Comparison of ENCODE assay signal across 9 cellular contexts in genomic region chr17:36933174-36934143, GRCh38. TPM values are rescaled to one million over a fixed set of nuclear protein-coding genes. Genes with fewer than 3 reads are reported as not detected.
DNase-seq lines count a peak whose midpoint lies in the region; ATAC-seq, FAIRE-seq and TF ChIP-seq lines count a peak whose summit lies in the region.
"Had no signal": no experiment of that assay in that cellular context is flagged by ENCODE, and none has a peak within 500 bp of the region (broad histone marks: within the 10 kb centered on the region; RNA-seq: fewer than 3 reads in every experiment).

No MANE protein-coding gene starts in this region.

- H3K27ac Mint-ChIP-seq in GM23338 (no peak overlapping the region), mesothelial cell of epicardium (no peak overlapping the region)

- CTCF ChIA-PET in A549 (lab: Yijun Ruan, JAX): interaction anchor here (0.9 to 3.5 kb wide), 8 partner anchors 9 to 307 kb away, joined by 3 to 13 read pairs (median 6); no protein-coding TSS in a partner anchor

- no peaks in the 10 kb centered on the region for H3K36me3 Mint-ChIP-seq in GM23338 (ENCODE audit: low read depth)
- H3K36me3 Mint-ChIP-seq in mesothelial cell of epicardium: no peaks in the 10 kb centered on the region

- no peaks in the 10 kb centered on the region for H3K9me2 ChIP-seq in GM23338 (ENCODE audit: insufficient read depth)

- H3K4me3 Mint-ChIP-seq in GM23338 (peak overlapping the region; percentile 80), mesothelial cell of epicardium (peak overlapping the region; percentile 17)

- H3K27me3 ChIP-seq in GM23338 (ENCODE audit: insufficient read depth): peaks cover 100% of the 10 kb centered on the region

- no peak for ATAC-seq in A549
- ATAC-seq in GM23338: no peak
- ATAC-seq in HG02840 (IDR thresholded peaks at IDR 0.05; ENCODE audit: low FRiP score, unreplicated experiment): no peak

- TF ChIP-seq RAD21 in A549 (conservative IDR thresholded peaks at IDR 0.05 in 1 of 2, IDR thresholded peaks at IDR 0.05 in 1 of 2): no peak

- TF ChIP-seq CTCF in A549 (IDR thresholded peaks at IDR 0.05) (no peak), GM23338 (conservative IDR thresholded peaks at IDR 0.05; ENCODE audit: low read depth in 2 of 2) (no peak), mesothelial cell of epicardium (IDR thresholded peaks at IDR 0.05; ENCODE audit: unreplicated experiment) (no peak)

- WGBS in A549 (ENCODE audit: missing lambda C conversion rate): 88% methylated on average over 38 of the region's 43 CpGs

- no peak for TF ChIP-seq EP300 in A549 (IDR thresholded peaks at IDR 0.05)

- H2AFZ ChIP-seq in GM23338: no peak overlapping the region

- no peak for TF ChIP-seq POLR2A in A549 (IDR thresholded peaks at IDR 0.05; ENCODE audit: low read length)

- H4K20me1 ChIP-seq in GM23338 (replicated peaks; ENCODE audit: insufficient read depth): peaks cover 5% of the 10 kb centered on the region

- no peak for DNase-seq in A549 (ENCODE audit: low read depth in 1 of 2, low spot score in 1 of 2)
- peak; percentile 52 for DNase-seq in GM23338 (ENCODE audit: low spot score)
- peak; percentile 65 for DNase-seq in cerebellum (ENCODE audit: low spot score)
- no peak for DNase-seq in mesothelial cell of epicardium (ENCODE audit: low spot score in 2 of 2, unreplicated experiment in 2 of 2)
- no peak for DNase-seq in activated CD4-positive, alpha-beta T cell treated with anti-CD3 and anti-CD28 coated beads, Interleukin-2, amount 50 U/mL, for 4 hours
- no peak for DNase-seq in NCI-H446 (lab: John Stamatoyannopoulos, UW)
- no peak for DNase-seq in SIG-M5 treated with dmso at 0.1 percent for 504 hours (lab: John Stamatoyannopoulos, UW; ENCODE audit: unreplicated experiment)
- DNase-seq: MG63 had no signal

- peaks cover 12% of the 10 kb centered on the region for H3K4me1 ChIP-seq in A549
- H3K4me1 ChIP-seq in GM23338 (ENCODE audit: insufficient read depth): peaks cover 76% of the 10 kb centered on the region

- H3K27ac ChIP-seq in A549 (no peak overlapping the region; a peak in 2 of 6 replicates), GM23338 (ENCODE audit: low read depth) (no peak overlapping the region)

- no peak for FAIRE-seq in A549 (lab: Jason Lieb, UNC)

- POLR2A ChIA-PET in A549 (lab: Yijun Ruan, JAX): interaction anchor here (0.7 to 3.2 kb wide), 4 partner anchors 12 to 32 kb away, joined by 3 to 15 read pairs (median 8); partner anchors contain the start of gene AATF

- no peaks in the 10 kb centered on the region for H3K36me3 ChIP-seq in GM23338 (ENCODE audit: insufficient read depth)
- H3K36me3 ChIP-seq: MG63 had no signal

- H3K4me1 Mint-ChIP-seq in GM23338 (peaks cover 75% of the 10 kb centered on the region), mesothelial cell of epicardium (peaks cover 63% of the 10 kb centered on the region)

- H3K9me3 ChIP-seq in A549: no peaks in the 10 kb centered on the region
- H3K9me3 ChIP-seq: MG63 had no signal

- H3F3A ChIP-seq in GM23338 (replicated peaks; ENCODE audit: low read depth): peaks cover 46% of the 10 kb centered on the region

- peaks cover 3% of the 10 kb centered on the region; the same call in 2 of the 3 replicates for H3K9me3 Mint-ChIP-seq in GM23338
- H3K9me3 Mint-ChIP-seq in mesothelial cell of epicardium: no peaks in the 10 kb centered on the region

- H3K79me2 ChIP-seq in GM23338 (replicated peaks; ENCODE audit: insufficient read depth): no peaks in the 10 kb centered on the region

- H3K4me3 ChIP-seq in A549 (no peak overlapping the region; the same call in 2 of the 3 replicates), GM23338 (peak overlapping the region; percentile 84)
- H3K4me3 ChIP-seq: MG63 had no signal

- H3K27me3 Mint-ChIP-seq in GM23338 (ENCODE audit: insufficient read depth, low read depth, poor library complexity): peaks cover 96% of the 10 kb centered on the region
- H3K27me3 Mint-ChIP-seq in mesothelial cell of epicardium (ENCODE audit: low read depth): peaks cover 100% of the 10 kb centered on the region

- H3K4me2 ChIP-seq in A549: peak overlapping the region; percentile 98; the same call in 2 of the 3 replicates
- H3K4me2 ChIP-seq in GM23338: peak overlapping the region; percentile 95

TF ChIP-seq in A549, 52 proteins besides CTCF, POLR2A, EP300 and RAD21:
- TF ChIP-seq MAFK (IDR thresholded peaks at IDR 0.05; ENCODE audit: partially characterized antibody): no peak
- TF ChIP-seq HOXB5 (CRISPR knock-in tag; IDR thresholded peaks at IDR 0.05): no peak
- no peak for TF ChIP-seq RCOR1 (IDR thresholded peaks at IDR 0.05; ENCODE audit: low read depth, low read length)
- no peak for TF ChIP-seq HOXA7 (CRISPR knock-in tag; IDR thresholded peaks at IDR 0.05)
- TF ChIP-seq RNF2 (IDR thresholded peaks at IDR 0.05; ENCODE audit: borderline replicate concordance, low read depth): no peak

TF ChIP-seq in GM23338, 12 proteins besides CTCF, POLR2A, EP300 and RAD21:
- TF ChIP-seq CREB1 (CRISPR knock-in tag; IDR thresholded peaks at IDR 0.05; ENCODE audit: low read depth) (no peak), EZH2 (IDR thresholded peaks at IDR 0.05; ENCODE audit: low read depth, unreplicated experiment) (peak; percentile 93), EZH2phosphoT487 (IDR thresholded peaks at IDR 0.05; ENCODE audit: unreplicated experiment) (peak; percentile 59)

RNA-seq across cellular contexts. Expression of gene LHX1, which starts 3.8 kb away (rescaled TPM):
- 0.53 and 0.61 TPM in 2 replicates for polyA plus RNA-seq in A549 (2011; rRNA removed)
- polyA plus RNA-seq in A549 (2012; cell fraction: cytosol; rRNA removed): 0.95 and 0.96 TPM in 2 replicates
- polyA plus RNA-seq in A549 (2012; cell fraction: nucleus; rRNA removed): 1.4 and 2.1 TPM in 2 replicates
- polyA plus RNA-seq in A549 (2017; fragmentation: RNase III; extraction: RNeasy Plus Mini Kit Qiagen cat#74134 plus additional on column Dnase treatment): 1.5 to 2.2 TPM (median 2.2 TPM) in 3 replicates
- 0.17 and 0.24 TPM in 2 replicates for polyA minus RNA-seq in A549 (2011; rRNA and poly(A)+ RNA removed)
- total RNA-seq in GM23338 (2014; rRNA removed; shearing (Covaris generic)): 0.52 and 0.58 TPM in 2 replicates
- polyA plus RNA-seq in GM23338 (2016; fragmentation: Nextera tagmentation; extraction: Ambion mirVana): 0.74 and 1.1 TPM in 2 replicates
- total RNA-seq in cerebellum: 38.7 TPM
- not detected in 3 replicates for total RNA-seq in mesothelial cell of epicardium

RNA-seq across cellular contexts. Expression of gene AATF, which starts 15.3 kb away (rescaled TPM):
- polyA plus RNA-seq in A549 (2011; rRNA removed): 51.9 and 63.8 TPM in 2 replicates
- polyA plus RNA-seq in A549 (2012; cell fraction: cytosol; rRNA removed): 39.1 and 39.6 TPM in 2 replicates
- polyA plus RNA-seq in A549 (2012; cell fraction: nucleus; rRNA removed): 36.4 and 63.6 TPM in 2 replicates
- 120 to 124 TPM (median 120 TPM) in 3 replicates for polyA plus RNA-seq in A549 (2017; fragmentation: RNase III; extraction: RNeasy Plus Mini Kit Qiagen cat#74134 plus additional on column Dnase treatment)
- polyA minus RNA-seq in A549 (2011; rRNA and poly(A)+ RNA removed): 44.7 and 51.9 TPM in 2 replicates
- total RNA-seq in GM23338 (2014; rRNA removed; shearing (Covaris generic)): 40.2 and 53.7 TPM in 2 replicates
- 64.1 and 71.2 TPM in 2 replicates for polyA plus RNA-seq in GM23338 (2016; fragmentation: Nextera tagmentation; extraction: Ambion mirVana)
- 18.6 TPM for total RNA-seq in cerebellum
- total RNA-seq in mesothelial cell of epicardium: 31.3 to 36.2 TPM (median 33.9 TPM) in 3 replicates

Comparison
In these comparisons a context has a peak if more than half of its experiments do, and no peak if none do; other contexts are left out.
1. DNase-seq: peak in GM23338 (single experiment) and cerebellum (single experiment); none in A549 (0 of 2), mesothelial cell of epicardium (0 of 2), activated CD4-positive, alpha-beta T cell treated with anti-CD3 and anti-CD28 coated beads, Interleukin-2, amount 50 U/mL, for 4 hours (0 of 2), NCI-H446 (0 of 2) and SIG-M5 treated with dmso at 0.1 percent for 504 hours (single experiment).
2. RNA of gene LHX1, which starts 3.8 kb away (total RNA-seq): 38.7 TPM in cerebellum (single experiment); 0.52 to 0.58 TPM in GM23338 and not detected in mesothelial cell of epicardium; every median in the first group is over 10 times any median in the second.